11 cellular contexts compared by ENCODE assay signal in genomic region chr5:10030219-10030831, GRCh38.
DNase-seq lines count a peak whose midpoint lies in the region; ATAC-seq, FAIRE-seq and TF ChIP-seq lines count a peak whose summit lies in the region.
"Had no signal": no experiment of that assay in that cellular context is flagged by ENCODE, and none has a peak within 500 bp of the region (broad histone marks: within the 10 kb centered on the region; RNA-seq: fewer than 3 reads in every experiment).

No MANE protein-coding gene starts in this region.

- H3K4me3 ChIP-seq in LNCaP clone FGC (ENCODE audit: low read depth, low read length) (no peak overlapping the region), bronchial epithelial cell (ENCODE audit: low read depth, low read length) (no peak overlapping the region)

- DNase-seq in ELF-1 (ENCODE audit: low read depth, low spot score): peak; percentile 73
- no peak for DNase-seq in LNCaP clone FGC (ENCODE audit: low read depth)
- peak; percentile 66 for DNase-seq in bronchial epithelial cell (ENCODE audit: low read depth)
- DNase-seq in myocyte (ENCODE audit: low read depth): peak; percentile 2
- no peak for DNase-seq in superior temporal gyrus (ENCODE audit: extremely low spot score)
- DNase-seq: activated CD4-positive, alpha-beta T cell treated with anti-CD3 and anti-CD28 coated beads, Interleukin-2, amount 50 U/mL, for 4 hours; central memory CD4-positive, alpha-beta T cell; RPMI8226 had no signal

- ATAC-seq in GM21367 (IDR thresholded peaks at IDR 0.05; ENCODE audit: unreplicated experiment) (no peak), GM21619 (IDR thresholded peaks at IDR 0.05; ENCODE audit: unreplicated experiment) (no peak), HG03520 (IDR thresholded peaks at IDR 0.05; ENCODE audit: unreplicated experiment) (no peak)

- FAIRE-seq in bronchial epithelial cell (lab: Jason Lieb, UNC): no peak

- TF ChIP-seq CTCF in LNCaP clone FGC (IDR thresholded peaks at IDR 0.05; ENCODE audit: control insufficient read depth, extremely low read depth, insufficient read depth) (peak; percentile 40), bronchial epithelial cell (IDR thresholded peaks at IDR 0.05; ENCODE audit: insufficient read depth, low read length, severe bottlenecking) (peak; percentile 73)

- no peaks in the 10 kb centered on the region for H3K27me3 ChIP-seq in bronchial epithelial cell (ENCODE audit: control insufficient read depth, insufficient read depth, low read length)

- H3K36me3 ChIP-seq in bronchial epithelial cell (ENCODE audit: control insufficient read depth, insufficient read depth, low read length): no peaks in the 10 kb centered on the region

Comparison
In these comparisons a context has a peak if more than half of its experiments do, and no peak if none do; other contexts are left out.
1. DNase-seq: peak in ELF-1 (single experiment), bronchial epithelial cell (single experiment) and myocyte (single experiment); none in LNCaP clone FGC (single experiment) and superior temporal gyrus (single experiment).